Comparison of ENCODE assay signal across 22 cellular contexts in genomic region chr5:134059758-134060495, GRCh38. TPM values are rescaled to one million over a fixed set of nuclear protein-coding genes. Genes with fewer than 3 reads are reported as not detected.
DNase-seq lines count a peak whose midpoint lies in the region; ATAC-seq and TF ChIP-seq lines count a peak whose summit lies in the region.
"Had no signal": no experiment of that assay in that cellular context is flagged by ENCODE, and none has a peak within 500 bp of the region (broad histone marks: within the 10 kb centered on the region; RNA-seq: fewer than 3 reads in every experiment).

No MANE protein-coding gene starts in this region.

- POLR2A ChIA-PET in T-cell (lab: Charles Lee), result interaction anchor here in 1 of 2 donors (0.6 kb wide), 1 partner anchor 23 kb away, joined by 3 read pairs; no protein-coding TSS in a partner anchor

- no peaks in the 10 kb centered on the region for H3K9me3 Mint-ChIP-seq in activated T-cell treated with anti-CD3 and anti-CD28 coated beads, Interleukin-2, amount 50 U/mL, for 24 hours
- H3K9me3 Mint-ChIP-seq in T-cell, result no peaks in the 10 kb centered on the region
- H3K9me3 Mint-ChIP-seq in stimulated activated memory B cell treated with anti-CD40 and anti-IgM and Interleukin-4, amounts not matched to agents 10 μg/mL and 1 μg/mL and 100 μg/mL, for 72 hours, result no peaks in the 10 kb centered on the region
- H3K9me3 Mint-ChIP-seq: endodermal cell had no signal

- peak; percentile 22 for DNase-seq in activated T-cell treated with anti-CD3 and anti-CD28 coated beads, Interleukin-2, amount 50 U/mL, for 24 hours
- DNase-seq in activated T-cell treated with anti-CD3 and anti-CD28 coated beads, Interleukin-2, amount 50 U/mL, for 1 hour, result no peak
- DNase-seq in T-cell, result no peak
- DNase-seq in esophagus squamous epithelium (lab: John Stamatoyannopoulos, UW), result no peak
- DNase-seq in brain microvascular endothelial cell, result no peak
- DNase-seq in left colon, result no peak
- DNase-seq: 8988T; activated CD8-positive, alpha-beta memory T cell treated with anti-CD3 and anti-CD28 coated beads, Interleukin-2, amount 50 U/mL, for 48 hours; EL; endodermal cell; KBM-7; left lung; mucosa of descending colon; NCI-H1930; NCI-H226; SJCRH30; stimulated activated CD4-positive, alpha-beta T cell treated with anti-CD3 and anti-CD28 coated beads, Interleukin-4, amount 100 ng/mL, for 4 hours; stomach; T-helper 2 cell had no signal

- ATAC-seq in T-cell (replicated peaks in 1 of 4) (no peak), left colon (no peak), GM19455 (IDR thresholded peaks at IDR 0.05; ENCODE audit: unreplicated experiment) (no peak)
- ATAC-seq in stimulated activated memory B cell treated with anti-CD40 and anti-IgM and Interleukin-4, amounts not matched to agents 10 μg/mL and 1 μg/mL and 100 μg/mL, for 72 hours, result peak; percentile 60
- ATAC-seq: left lung had no signal

- no peak overlapping the region for H3K4me3 Mint-ChIP-seq in activated T-cell treated with anti-CD3 and anti-CD28 coated beads, Interleukin-2, amount 50 U/mL, for 24 hours
- H3K4me3 Mint-ChIP-seq in T-cell, result no peak overlapping the region
- H3K4me3 Mint-ChIP-seq in stimulated activated memory B cell treated with anti-CD40 and anti-IgM and Interleukin-4, amounts not matched to agents 10 μg/mL and 1 μg/mL and 100 μg/mL, for 72 hours, result no peak overlapping the region
- H3K4me3 Mint-ChIP-seq: endodermal cell had no signal

- H3K27ac ChIP-seq in esophagus squamous epithelium (peak overlapping the region; percentile 75 to 86 (median 78)), brain microvascular endothelial cell (no peak overlapping the region)
- H3K27ac ChIP-seq: left lung, SJCRH30 had no signal

- no peaks in the 10 kb centered on the region for H3K9me3 ChIP-seq in esophagus squamous epithelium
- H3K9me3 ChIP-seq: left lung, mucosa of descending colon, SJCRH30, stomach, vagina had no signal

- no peak overlapping the region for H3K27ac Mint-ChIP-seq in activated T-cell treated with anti-CD3 and anti-CD28 coated beads, Interleukin-2, amount 50 U/mL, for 24 hours
- H3K27ac Mint-ChIP-seq in T-cell, result peak overlapping the region; percentile 39 to 60
- no peak overlapping the region for H3K27ac Mint-ChIP-seq in stimulated activated memory B cell treated with anti-CD40 and anti-IgM and Interleukin-4, amounts not matched to agents 10 μg/mL and 1 μg/mL and 100 μg/mL, for 72 hours
- H3K27ac Mint-ChIP-seq: endodermal cell had no signal

- H3K4me1 ChIP-seq in esophagus squamous epithelium, result peaks cover 15 to 33% (median 16%) of the 10 kb centered on the region in 3 donors
- H3K4me1 ChIP-seq: left lung, vagina had no signal

- H3K4me3 ChIP-seq in esophagus squamous epithelium (no peak overlapping the region), brain microvascular endothelial cell (ENCODE audit: low read depth, low read length) (no peak overlapping the region)
- H3K4me3 ChIP-seq: left lung, mucosa of descending colon, SJCRH30, stomach, vagina had no signal

- 81 to 86% methylated on average over 7 of the region's 8 CpGs for WGBS in esophagus squamous epithelium, 2 donors

- H3K27me3 ChIP-seq in esophagus squamous epithelium (no peaks in the 10 kb centered on the region), brain microvascular endothelial cell (replicated peaks) (no peaks in the 10 kb centered on the region)
- H3K27me3 ChIP-seq: left lung, SJCRH30, stomach, vagina had no signal

- no peaks in the 10 kb centered on the region for H3K36me3 Mint-ChIP-seq in activated T-cell treated with anti-CD3 and anti-CD28 coated beads, Interleukin-2, amount 50 U/mL, for 24 hours (ENCODE audit: low read depth)
- no peaks in the 10 kb centered on the region for H3K36me3 Mint-ChIP-seq in T-cell
- no peaks in the 10 kb centered on the region for H3K36me3 Mint-ChIP-seq in stimulated activated memory B cell treated with anti-CD40 and anti-IgM and Interleukin-4, amounts not matched to agents 10 μg/mL and 1 μg/mL and 100 μg/mL, for 72 hours

- TF ChIP-seq POLR2A in esophagus squamous epithelium (IDR thresholded peaks at IDR 0.05), result no peak

- TF ChIP-seq CTCF in esophagus squamous epithelium (IDR thresholded peaks at IDR 0.05) (no peak), brain microvascular endothelial cell (IDR thresholded peaks at IDR 0.05; ENCODE audit: low read depth, low read length, missing control alignments) (no peak)

- no peaks in the 10 kb centered on the region for H3K27me3 Mint-ChIP-seq in activated T-cell treated with anti-CD3 and anti-CD28 coated beads, Interleukin-2, amount 50 U/mL, for 24 hours
- H3K27me3 Mint-ChIP-seq in T-cell, result no peaks in the 10 kb centered on the region
- peaks cover 4% of the 10 kb centered on the region for H3K27me3 Mint-ChIP-seq in stimulated activated memory B cell treated with anti-CD40 and anti-IgM and Interleukin-4, amounts not matched to agents 10 μg/mL and 1 μg/mL and 100 μg/mL, for 72 hours

- in situ Hi-C loops in brain microvascular endothelial cell (cut with HindIII; ENCODE audit: low pct_ligation_motif_present, low sequenced_read_pairs), result no loop called here

- intact Hi-C loops in esophagus squamous epithelium (cut with DNase I), result no loop called here
- intact Hi-C loops in left colon (cut with DNase I, micrococcal nuclease), result no loop called here

- CTCF ChIA-PET in T-cell (lab: Charles Lee), result interaction anchor here in 1 of 2 donors (1.4 kb wide), 1 partner anchor 40 kb away, joined by 4 read pairs; no protein-coding TSS in a partner anchor

- H3K4me1 Mint-ChIP-seq in activated T-cell treated with anti-CD3 and anti-CD28 coated beads, Interleukin-2, amount 50 U/mL, for 24 hours (ENCODE audit: low read depth), result peaks cover 20% of the 10 kb centered on the region
- peaks cover 9 to 38% (median 14%) of the 10 kb centered on the region in 3 donors for H3K4me1 Mint-ChIP-seq in T-cell
- H3K4me1 Mint-ChIP-seq in stimulated activated memory B cell treated with anti-CD40 and anti-IgM and Interleukin-4, amounts not matched to agents 10 μg/mL and 1 μg/mL and 100 μg/mL, for 72 hours, result peaks cover 2% of the 10 kb centered on the region
- H3K4me1 Mint-ChIP-seq: endodermal cell had no signal

- H3K36me3 ChIP-seq in esophagus squamous epithelium (no peaks in the 10 kb centered on the region), brain microvascular endothelial cell (replicated peaks) (no peaks in the 10 kb centered on the region)
- H3K36me3 ChIP-seq: left lung, SJCRH30, stomach, vagina had no signal

RNA-seq across cellular contexts. Expression of gene TCF7, which starts 54.6 kb away (rescaled TPM):
- total RNA-seq in T-cell, result 100 to 1,000 TPM; 503 to 749 (median 693) TPM
- 1 to 10 TPM; 1.9 to 7.6 (median 2.8) TPM for total RNA-seq in esophagus squamous epithelium
- 1 to 10 TPM; 3.0 to 6.0 TPM for total RNA-seq in left colon

RNA-seq across cellular contexts. Expression of gene VDAC1, which starts 55.2 kb away (rescaled TPM):
- total RNA-seq in T-cell (10 to 100 TPM; 45.8 to 58.7 (median 54.6) TPM), esophagus squamous epithelium (100 to 1,000 TPM; 151 to 220 (median 188) TPM), left colon (100 to 1,000 TPM; 229 to 263 TPM)

Comparison
In these comparisons a context has a peak if more than half of its experiments do, and no peak if none do; other contexts are left out.
1. H3K27ac Mint-ChIP-seq: peak in T-cell (2 of 2); none in activated T-cell treated with anti-CD3 and anti-CD28 coated beads, Interleukin-2, amount 50 U/mL, for 24 hours (single experiment) and stimulated activated memory B cell treated with anti-CD40 and anti-IgM and Interleukin-4, amounts not matched to agents 10 μg/mL and 1 μg/mL and 100 μg/mL, for 72 hours (single experiment).
2. RNA of gene TCF7, which starts 54.6 kb away (total RNA-seq): 503 to 749 TPM in T-cell; 3.0 to 6.0 TPM in left colon and 1.9 to 7.6 TPM in esophagus squamous epithelium; every median in the first group is over 10 times any median in the second.